30 cellular contexts compared by ENCODE assay signal in genomic region chr12:38469689-38470088, GRCh38.
"Had no signal": no experiment of that assay in that cellular context is flagged by ENCODE, and none has a peak within 500 bp of the region (broad histone marks: within the 10 kb centered on the region; RNA-seq: fewer than 3 reads in every experiment).

No MANE protein-coding gene starts in this region.

- H3K4me1 ChIP-seq: gastroesophageal sphincter, sigmoid colon, upper lobe of left lung had no signal

- H3K36me3 Mint-ChIP-seq: activated naive CD8-positive, alpha-beta T cell treated with anti-CD3 and anti-CD28 coated beads, Interleukin-2, amount 10 ng/mL, durations not matched to agents 7 days and 5 days; memory B cell; naive thymus-derived CD4-positive, alpha-beta T cell; stimulated activated effector memory CD8-positive, alpha-beta T cell treated with anti-CD3 and anti-CD28 coated beads, Interleukin-12 subunit alpha, Interleukin-12 subunit beta, amount 100 ng/mL, for 72 hours had no signal

- H3K36me3 ChIP-seq: brain microvascular endothelial cell, gastroesophageal sphincter, neutrophil, sigmoid colon, upper lobe of left lung had no signal

- ATAC-seq: gastroesophageal sphincter; left colon; naive thymus-derived CD4-positive, alpha-beta T cell; stimulated activated effector memory CD8-positive, alpha-beta T cell treated with anti-CD3 and anti-CD28 coated beads, Interleukin-12 subunit alpha, Interleukin-12 subunit beta, amount 100 ng/mL, for 72 hours had no signal

- H3K27me3 Mint-ChIP-seq: activated naive CD8-positive, alpha-beta T cell treated with anti-CD3 and anti-CD28 coated beads, Interleukin-2, amount 10 ng/mL, durations not matched to agents 7 days and 5 days; memory B cell; naive thymus-derived CD4-positive, alpha-beta T cell; stimulated activated naive CD8-positive, alpha-beta T cell treated with anti-CD3 and anti-CD28 coated beads, Interleukin-15, Interleukin-2, amounts not matched to agents 100 ng/mL and 50 ng/mL, for 24 hours had no signal

- H3K27ac ChIP-seq: brain microvascular endothelial cell, coronary artery, dorsolateral prefrontal cortex, gastroesophageal sphincter, neutrophil, sigmoid colon, upper lobe of left lung, VCaP had no signal

- H3K4me1 Mint-ChIP-seq: activated naive CD8-positive, alpha-beta T cell treated with anti-CD3 and anti-CD28 coated beads, Interleukin-2, amount 10 ng/mL, durations not matched to agents 7 days and 5 days; memory B cell; stimulated activated effector memory CD8-positive, alpha-beta T cell treated with anti-CD3 and anti-CD28 coated beads, Interleukin-12 subunit alpha, Interleukin-12 subunit beta, amount 100 ng/mL, for 72 hours had no signal

- H3K27ac Mint-ChIP-seq: activated naive CD4-positive, alpha-beta T cell treated with anti-CD3 and anti-CD28 coated beads for 36 hours; activated naive CD8-positive, alpha-beta T cell treated with anti-CD3 and anti-CD28 coated beads, Interleukin-2, amount 10 ng/mL, durations not matched to agents 7 days and 5 days; activated T-helper 1 cell treated with anti-CD3 and anti-CD28 coated beads, Interleukin-12 subunit alpha, Interleukin-12 subunit beta, Interleukin-2, Interleukin-4 antibody, amounts not matched to agents 30 ng/mL and 10 ng/mL and 1 ng/mL, durations not matched to agents 14 hours and 24 hours and 36 hours; memory B cell; naive thymus-derived CD4-positive, alpha-beta T cell; stimulated activated effector memory CD8-positive, alpha-beta T cell treated with anti-CD3 and anti-CD28 coated beads, Interleukin-12 subunit alpha, Interleukin-12 subunit beta, amount 100 ng/mL, for 72 hours; stimulated activated naive CD8-positive, alpha-beta T cell treated with anti-CD3 and anti-CD28 coated beads, Interleukin-15, Interleukin-2, amounts not matched to agents 100 ng/mL and 50 ng/mL, for 24 hours; T-helper 1 cell treated with Interleukin-12 subunit alpha and Interleukin-12 subunit beta and Interleukin-4 antibody, amounts not matched to agents 30 μg/mL and 1 μg/mL, for 36 hours had no signal

- H3K27me3 ChIP-seq: brain microvascular endothelial cell, dorsolateral prefrontal cortex, gastroesophageal sphincter, neutrophil, sigmoid colon, upper lobe of left lung had no signal

- H3K4me3 ChIP-seq: coronary artery, dorsolateral prefrontal cortex, gastroesophageal sphincter, sigmoid colon, upper lobe of left lung had no signal

- H3K4me3 Mint-ChIP-seq: activated naive CD4-positive, alpha-beta T cell treated with anti-CD3 and anti-CD28 coated beads for 36 hours; activated naive CD8-positive, alpha-beta T cell treated with anti-CD3 and anti-CD28 coated beads, Interleukin-2, amount 10 ng/mL, durations not matched to agents 7 days and 5 days; activated T-helper 1 cell treated with anti-CD3 and anti-CD28 coated beads, Interleukin-12 subunit alpha, Interleukin-12 subunit beta, Interleukin-2, Interleukin-4 antibody, amounts not matched to agents 30 ng/mL and 10 ng/mL and 1 ng/mL, durations not matched to agents 14 hours and 24 hours and 36 hours; memory B cell; naive thymus-derived CD4-positive, alpha-beta T cell; stimulated activated effector memory CD8-positive, alpha-beta T cell treated with anti-CD3 and anti-CD28 coated beads, Interleukin-12 subunit alpha, Interleukin-12 subunit beta, amount 100 ng/mL, for 72 hours; stimulated activated naive CD8-positive, alpha-beta T cell treated with anti-CD3 and anti-CD28 coated beads, Interleukin-15, Interleukin-2, amounts not matched to agents 100 ng/mL and 50 ng/mL, for 24 hours; T-helper 1 cell treated with Interleukin-12 subunit alpha and Interleukin-12 subunit beta and Interleukin-4 antibody, amounts not matched to agents 30 μg/mL and 1 μg/mL, for 36 hours had no signal

- DNase-seq: activated CD4-positive, alpha-beta T cell treated with anti-CD3 and anti-CD28 coated beads for 4 hours; activated CD4-positive, alpha-beta T cell treated with anti-CD3 and anti-CD28 coated beads, Interleukin-2, amount 50 U/mL, for 4 hours; activated effector memory CD4-positive, alpha-beta T cell treated with anti-CD3 and anti-CD28 coated beads, Interleukin-2, amount 50 U/mL, for 16 hours; activated naive CD4-positive, alpha-beta T cell treated with anti-CD3 and anti-CD28 coated beads for 36 hours; activated naive CD8-positive, alpha-beta T cell treated with anti-CD3 and anti-CD28 coated beads, Interleukin-2, amount 10 ng/mL, durations not matched to agents 7 days and 5 days; amniotic stem cell; brain microvascular endothelial cell; dorsolateral prefrontal cortex; effector memory CD4-positive, alpha-beta T cell; erythroblast; hippocampal formation; kidney; left colon; midbrain; naive thymus-derived CD4-positive, alpha-beta T cell; sigmoid colon; small intestine; stimulated activated CD4-positive, alpha-beta T cell treated with anti-CD3 and anti-CD28 coated beads, Interleukin-4, amount 100 ng/mL, for 24 hours; substantia nigra; T-helper 9 cell; upper lobe of left lung had no signal

- H3K9me3 ChIP-seq: gastroesophageal sphincter, neutrophil, upper lobe of left lung had no signal
